In the genomic region with DNA sequence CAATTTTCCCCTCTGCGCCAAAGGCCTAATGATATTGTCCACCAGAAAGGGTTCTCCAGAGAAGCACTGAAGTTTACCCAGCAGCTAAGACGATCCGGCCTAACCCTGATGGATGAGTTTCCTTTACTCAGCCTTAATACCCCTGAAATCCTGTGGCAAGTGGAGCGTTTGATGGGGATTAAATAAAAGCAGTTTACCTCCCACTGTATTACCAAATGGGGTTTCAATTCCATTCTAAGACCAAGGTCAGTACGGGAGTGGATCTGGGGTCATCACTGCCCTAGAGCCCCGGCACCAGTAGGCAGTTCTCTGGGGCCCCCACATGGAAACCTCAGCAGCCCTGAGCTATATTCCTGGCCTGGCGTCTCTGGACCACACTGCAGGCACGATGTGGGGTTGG, we compare ENCODE assay signal across 26 cellular contexts.
"Had no signal": no experiment of that assay in that cellular context is flagged by ENCODE, and none has a peak within 500 bp of the region (broad histone marks: within the 10 kb centered on the region; RNA-seq: fewer than 3 reads in every experiment).

No MANE protein-coding gene starts in this region.

- H3K36me3 Mint-ChIP-seq: activated CD8-positive, alpha-beta memory T cell treated with anti-CD3 and anti-CD28 coated beads, Interleukin-2, amount 10 ng/mL, durations not matched to agents 7 days and 5 days; activated naive CD4-positive, alpha-beta T cell treated with anti-CD3 and anti-CD28 coated beads, Interleukin-2, amount 50 U/mL, for 24 hours; WTC11 had no signal

- H3K4me3 Mint-ChIP-seq: activated CD4-positive, alpha-beta memory T cell treated with anti-CD3 and anti-CD28 coated beads, Interleukin-2, amount 10 ng/mL, durations not matched to agents 7 days and 5 days; activated CD4-positive, alpha-beta T cell treated with anti-CD3 and anti-CD28 coated beads, Interleukin-2, amount 10 ng/mL, durations not matched to agents 7 days and 5 days; activated CD8-positive, alpha-beta memory T cell treated with anti-CD3 and anti-CD28 coated beads, Interleukin-2, amount 10 ng/mL, durations not matched to agents 7 days and 5 days; activated naive CD4-positive, alpha-beta T cell treated with anti-CD3 and anti-CD28 coated beads, Interleukin-2, amount 50 U/mL, for 24 hours; activated naive CD8-positive, alpha-beta T cell treated with anti-CD3 and anti-CD28 coated beads, Interleukin-2, amount 50 U/mL, for 24 hours; nephron; WTC11 had no signal

- H3K27ac Mint-ChIP-seq: activated CD4-positive, alpha-beta memory T cell treated with anti-CD3 and anti-CD28 coated beads, Interleukin-2, amount 10 ng/mL, durations not matched to agents 7 days and 5 days; activated CD4-positive, alpha-beta T cell treated with anti-CD3 and anti-CD28 coated beads, Interleukin-2, amount 10 ng/mL, durations not matched to agents 7 days and 5 days; activated naive CD8-positive, alpha-beta T cell treated with anti-CD3 and anti-CD28 coated beads, Interleukin-2, amount 50 U/mL, for 24 hours; activated T-helper 2 cell treated with anti-CD3 and anti-CD28 coated beads, Interferon-gamma antibody, Interleukin-2, Interleukin-4, amounts not matched to agents 10 μg/mL and 5 μg/mL and 100 μg/mL, durations not matched to agents 14 hours and 24 hours and 36 hours; nephron had no signal

- ATAC-seq: activated CD8-positive, alpha-beta memory T cell treated with anti-CD3 and anti-CD28 coated beads, Interleukin-2, amount 10 ng/mL, durations not matched to agents 7 days and 5 days; activated naive CD8-positive, alpha-beta T cell treated with anti-CD3 and anti-CD28 coated beads, Interleukin-2, amount 50 U/mL, for 24 hours; heart right ventricle; left ventricle myocardium superior; pancreas; psoas muscle; WTC11 had no signal

- H3K9me3 ChIP-seq: esophagus squamous epithelium, heart right ventricle, pancreas, psoas muscle, sigmoid colon, suprapubic skin, tibial artery had no signal

- DNase-seq: activated CD4-positive, alpha-beta memory T cell treated with anti-CD3 and anti-CD28 coated beads, Interleukin-2, amount 10 ng/mL, durations not matched to agents 7 days and 5 days; activated CD4-positive, alpha-beta T cell treated with anti-CD3 and anti-CD28 coated beads for 1 hour; activated CD4-positive, alpha-beta T cell treated with anti-CD3 and anti-CD28 coated beads, Interleukin-2, amount 10 ng/mL, durations not matched to agents 7 days and 5 days; activated CD8-positive, alpha-beta memory T cell treated with anti-CD3 and anti-CD28 coated beads, Interleukin-2, amount 10 ng/mL, durations not matched to agents 7 days and 5 days; activated naive CD8-positive, alpha-beta T cell treated with anti-CD3 and anti-CD28 coated beads, Interleukin-2, amount 50 U/mL, for 24 hours; activated T-cell treated with anti-CD3 and anti-CD28 coated beads, Interleukin-2, amount 50 U/mL, for 48 hours; dermis blood vessel endothelial cell; effector CD4-positive, alpha-beta T cell; esophagus squamous epithelium; foreskin melanocyte; heart right ventricle; left ventricle myocardium superior; nucleus accumbens; pancreas; psoas muscle; sigmoid colon; small intestine; stimulated activated CD4-positive, alpha-beta T cell treated with anti-CD3 and anti-CD28 coated beads, Interleukin-1b, Interleukin-23, amount 100 ng/mL, for 48 hours; stimulated activated naive CD4-positive, alpha-beta T cell; T-helper 2 cell; tibial artery had no signal

- H3K4me1 Mint-ChIP-seq: activated CD4-positive, alpha-beta memory T cell treated with anti-CD3 and anti-CD28 coated beads, Interleukin-2, amount 10 ng/mL, durations not matched to agents 7 days and 5 days; activated CD4-positive, alpha-beta T cell treated with anti-CD3 and anti-CD28 coated beads, Interleukin-2, amount 10 ng/mL, durations not matched to agents 7 days and 5 days; activated CD8-positive, alpha-beta memory T cell treated with anti-CD3 and anti-CD28 coated beads, Interleukin-2, amount 10 ng/mL, durations not matched to agents 7 days and 5 days; activated naive CD4-positive, alpha-beta T cell treated with anti-CD3 and anti-CD28 coated beads, Interleukin-2, amount 50 U/mL, for 24 hours had no signal

- H3K9me3 Mint-ChIP-seq: activated CD4-positive, alpha-beta memory T cell treated with anti-CD3 and anti-CD28 coated beads, Interleukin-2, amount 10 ng/mL, durations not matched to agents 7 days and 5 days; activated CD4-positive, alpha-beta T cell treated with anti-CD3 and anti-CD28 coated beads, Interleukin-2, amount 10 ng/mL, durations not matched to agents 7 days and 5 days; activated naive CD4-positive, alpha-beta T cell treated with anti-CD3 and anti-CD28 coated beads, Interleukin-2, amount 50 U/mL, for 24 hours; activated naive CD8-positive, alpha-beta T cell treated with anti-CD3 and anti-CD28 coated beads, Interleukin-2, amount 50 U/mL, for 24 hours; activated T-helper 2 cell treated with anti-CD3 and anti-CD28 coated beads, Interferon-gamma antibody, Interleukin-2, Interleukin-4, amounts not matched to agents 10 μg/mL and 5 μg/mL and 100 μg/mL, durations not matched to agents 14 hours and 24 hours and 36 hours; nephron; WTC11 had no signal

- H3K27me3 Mint-ChIP-seq: activated CD4-positive, alpha-beta memory T cell treated with anti-CD3 and anti-CD28 coated beads, Interleukin-2, amount 10 ng/mL, durations not matched to agents 7 days and 5 days; activated CD4-positive, alpha-beta T cell treated with anti-CD3 and anti-CD28 coated beads, Interleukin-2, amount 10 ng/mL, durations not matched to agents 7 days and 5 days; activated CD8-positive, alpha-beta memory T cell treated with anti-CD3 and anti-CD28 coated beads, Interleukin-2, amount 10 ng/mL, durations not matched to agents 7 days and 5 days; activated naive CD4-positive, alpha-beta T cell treated with anti-CD3 and anti-CD28 coated beads, Interleukin-2, amount 50 U/mL, for 24 hours; activated naive CD8-positive, alpha-beta T cell treated with anti-CD3 and anti-CD28 coated beads, Interleukin-2, amount 50 U/mL, for 24 hours had no signal
